14 cellular contexts compared by ENCODE assay signal in the genomic region with DNA sequence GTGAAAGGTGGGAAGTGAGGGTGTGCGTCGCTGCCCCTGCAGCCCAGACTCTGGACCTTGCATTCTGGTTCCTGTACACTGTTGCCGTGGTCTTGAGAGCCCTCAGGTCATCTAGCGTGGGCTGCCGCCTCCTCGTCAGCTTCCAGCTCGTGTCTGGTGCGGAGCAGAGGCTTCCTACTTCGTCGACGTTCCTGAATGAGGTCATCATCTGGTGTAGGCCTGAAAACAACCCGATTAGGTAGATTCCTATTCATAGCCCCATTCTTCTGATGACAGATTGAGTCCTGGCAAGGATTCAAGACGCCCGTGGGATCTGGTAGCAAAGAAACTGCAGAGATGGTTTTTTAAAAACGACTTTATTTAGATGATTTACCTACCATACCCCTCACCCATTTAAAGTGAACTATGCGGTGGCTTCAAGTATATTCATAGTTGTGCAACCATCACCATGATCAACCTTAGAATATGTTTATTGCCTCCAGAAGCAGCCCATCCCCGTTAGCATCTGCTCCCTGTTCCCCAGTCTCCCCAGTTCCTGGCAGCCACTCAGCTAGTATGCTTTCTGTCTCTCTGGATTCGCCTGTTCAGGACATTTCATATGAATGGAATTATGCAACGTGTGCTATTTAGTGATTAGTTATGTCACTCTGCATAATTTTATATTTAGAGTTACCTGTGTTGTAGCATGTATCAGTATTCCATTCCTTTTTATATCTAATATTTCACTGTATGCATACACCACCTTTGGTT. TPM values are rescaled to one million over a fixed set of nuclear protein-coding genes. Genes with fewer than 3 reads are reported as not detected.
DNase-seq lines count a peak whose midpoint lies in the region; ATAC-seq, FAIRE-seq and TF ChIP-seq lines count a peak whose summit lies in the region.
"Had no signal": no experiment of that assay in that cellular context is flagged by ENCODE, and none has a peak within 500 bp of the region (broad histone marks: within the 10 kb centered on the region; RNA-seq: fewer than 3 reads in every experiment).

No MANE protein-coding gene starts in this region.

- intact Hi-C loops in left cardiac atrium (cut with DNase I): no loop called here
- intact Hi-C loops in heart right ventricle (cut with DNase I): loop anchor here in 1 of 10 donors (10.0 kb wide), 1 partner anchor 76 kb away; a partner anchor contains a TSS
- intact Hi-C loops in uterus (cut with DNase I; ENCODE audit: low total_unique reads): no loop called here

- no peak overlapping the region for H3K23ac ChIP-seq in mesendoderm (ENCODE audit: low read length)

- TF ChIP-seq POLR2A in uterus (IDR thresholded peaks at IDR 0.05): no peak
- TF ChIP-seq POLR2A in GM12892 (IDR thresholded peaks at IDR 0.05; ENCODE audit: low read depth, low read length): no peak

- H3K18ac ChIP-seq in mesendoderm (ENCODE audit: low read length): no peak overlapping the region

- H3K36me3 Mint-ChIP-seq in central memory CD8-positive, alpha-beta T cell (ENCODE audit: insufficient read depth): peaks cover 15% of the 10 kb centered on the region

- TF ChIP-seq CTCF in heart right ventricle (IDR thresholded peaks at IDR 0.05) (no peak), uterus (IDR thresholded peaks at IDR 0.05) (no peak)

- no peak overlapping the region for H2BK5ac ChIP-seq in mesendoderm (ENCODE audit: low read length)

- H3K27me3 Mint-ChIP-seq in central memory CD8-positive, alpha-beta T cell: no peaks in the 10 kb centered on the region
- H3K27me3 Mint-ChIP-seq: activated naive CD8-positive, alpha-beta T cell treated with anti-CD3 and anti-CD28 coated beads, Interleukin-2, amount 10 ng/mL, durations not matched to agents 7 days and 5 days had no signal

- WGBS in heart right ventricle, 2 donors: 71 to 77% methylated on average over 19 of the region's 19 CpGs
- WGBS in mesendoderm (ENCODE audit: extremely low coverage, insufficient coverage, low lambda C conversion rate): no CpG with 5 or more reads among the region's 19 CpGs

- DNase-seq in left cardiac atrium (peak; percentile 5), heart right ventricle (no peak), mesendoderm (no peak), uterus (no peak), GM12892 (ENCODE audit: insufficient read length) (no peak), LoVo (ENCODE audit: low spot score) (no peak)
- DNase-seq in central memory CD8-positive, alpha-beta T cell (ENCODE audit: low spot score in 2 of 2): no peak
- no peak for DNase-seq in effector memory CD4-positive, alpha-beta T cell
- DNase-seq: activated naive CD8-positive, alpha-beta T cell treated with anti-CD3 and anti-CD28 coated beads, Interleukin-2, amount 10 ng/mL, durations not matched to agents 7 days and 5 days; DMS153; spleen had no signal

- ATAC-seq in left cardiac atrium (no peak), heart right ventricle (no peak)
- no peak for ATAC-seq in central memory CD8-positive, alpha-beta T cell (replicated peaks; ENCODE audit: extremely low read depth, poor library complexity, severe bottlenecking)

- H3K27ac ChIP-seq in heart right ventricle (peak overlapping the region in 3 of 10 donors; percentile 14 to 39 (median 21)), mesendoderm (ENCODE audit: low read depth, low read length) (no peak overlapping the region), uterus (peak overlapping the region; percentile 36 to 37)
- H3K27ac ChIP-seq in effector memory CD4-positive, alpha-beta T cell (ENCODE audit: insufficient read depth, low read length, poor library complexity, severe bottlenecking): no peak overlapping the region
- H3K27ac ChIP-seq: ovary had no signal

- H3K4me1 Mint-ChIP-seq in central memory CD8-positive, alpha-beta T cell: peaks cover 52% of the 10 kb centered on the region

- H4K8ac ChIP-seq in mesendoderm (ENCODE audit: low read depth, low read length): no peak overlapping the region

- H3K27me3 ChIP-seq in heart right ventricle (no peaks in the 10 kb centered on the region), mesendoderm (ENCODE audit: insufficient read depth, low read length, poor library complexity) (no peaks in the 10 kb centered on the region), uterus (no peaks in the 10 kb centered on the region)
- H3K27me3 ChIP-seq in effector memory CD4-positive, alpha-beta T cell (replicated peaks; ENCODE audit: control insufficient read depth, insufficient read depth, low read length, poor library complexity, severe bottlenecking): no peaks in the 10 kb centered on the region
- H3K27me3 ChIP-seq: ovary, spleen had no signal

- no peak overlapping the region for H3K4me3 Mint-ChIP-seq in central memory CD8-positive, alpha-beta T cell
- H3K4me3 Mint-ChIP-seq: activated naive CD8-positive, alpha-beta T cell treated with anti-CD3 and anti-CD28 coated beads, Interleukin-2, amount 10 ng/mL, durations not matched to agents 7 days and 5 days had no signal

- H3K27ac Mint-ChIP-seq in central memory CD8-positive, alpha-beta T cell (ENCODE audit: low read depth): peak overlapping the region; percentile 72

- no peak for FAIRE-seq in GM12892 (lab: Jason Lieb, UNC)
- FAIRE-seq: colon had no signal

- H3K79me1 ChIP-seq in mesendoderm (ENCODE audit: low read length): peaks cover 41% of the 10 kb centered on the region

- H3K36me3 ChIP-seq in heart right ventricle (peaks cover 0 to 73% (median 6%) of the 10 kb centered on the region in 9 donors), mesendoderm (ENCODE audit: control insufficient read depth, insufficient read depth, low read length) (peaks cover 2% of the 10 kb centered on the region), uterus (no peaks in the 10 kb centered on the region)
- H3K36me3 ChIP-seq in effector memory CD4-positive, alpha-beta T cell (ENCODE audit: control insufficient read depth, insufficient read depth, low read length): peaks cover 36% of the 10 kb centered on the region
- H3K36me3 ChIP-seq: ovary had no signal

- H3K4me2 ChIP-seq in mesendoderm (ENCODE audit: low read length): no peak overlapping the region

- peaks cover 57% of the 10 kb centered on the region for H3K79me2 ChIP-seq in mesendoderm (ENCODE audit: control insufficient read depth, insufficient read depth, low read length)

- H3K9me3 ChIP-seq in heart right ventricle (no peaks in the 10 kb centered on the region), uterus (no peaks in the 10 kb centered on the region)
- H3K9me3 ChIP-seq in effector memory CD4-positive, alpha-beta T cell (ENCODE audit: control insufficient read depth, low read length): no peaks in the 10 kb centered on the region
- H3K9me3 ChIP-seq: ovary, spleen had no signal

- no peak overlapping the region for H4K5ac ChIP-seq in mesendoderm (ENCODE audit: low read length)

- H3K9me3 Mint-ChIP-seq in central memory CD8-positive, alpha-beta T cell: no peaks in the 10 kb centered on the region
- H3K9me3 Mint-ChIP-seq: activated naive CD8-positive, alpha-beta T cell treated with anti-CD3 and anti-CD28 coated beads, Interleukin-2, amount 10 ng/mL, durations not matched to agents 7 days and 5 days had no signal

- peaks cover 2 to 38% (median 21%) of the 10 kb centered on the region in 9 donors for H3K4me1 ChIP-seq in heart right ventricle
- H3K4me1 ChIP-seq in mesendoderm (ENCODE audit: control insufficient read depth, low read depth, low read length): no peaks in the 10 kb centered on the region
- no peaks in the 10 kb centered on the region for H3K4me1 ChIP-seq in uterus
- H3K4me1 ChIP-seq in effector memory CD4-positive, alpha-beta T cell (ENCODE audit: control insufficient read depth, insufficient read depth, low read length, poor library complexity, severe bottlenecking): peaks cover 3% of the 10 kb centered on the region

- no peak overlapping the region for H2BK15ac ChIP-seq in mesendoderm (replicated peaks; ENCODE audit: low read depth)

- peak overlapping the region; percentile 25 for H3K56ac ChIP-seq in mesendoderm (ENCODE audit: low read length)

- H3K4ac ChIP-seq in mesendoderm (ENCODE audit: low read depth, low read length): no peak overlapping the region

- H2AK5ac ChIP-seq in mesendoderm (ENCODE audit: low read length): no peak overlapping the region

- H3K9ac ChIP-seq in mesendoderm (ENCODE audit: low read length): no peak overlapping the region

- H3K4me3 ChIP-seq in heart right ventricle (no peak overlapping the region), mesendoderm (ENCODE audit: low read length) (no peak overlapping the region), uterus (no peak overlapping the region)
- no peak overlapping the region for H3K4me3 ChIP-seq in effector memory CD4-positive, alpha-beta T cell (ENCODE audit: insufficient read depth, low read depth, low read length, poor library complexity, severe bottlenecking)
- H3K4me3 ChIP-seq: lung, ovary, spleen had no signal

- no peak overlapping the region for H2BK120ac ChIP-seq in mesendoderm (ENCODE audit: low read depth, low read length)

RNA-seq across cellular contexts. Expression of a gene that starts 13.8 kb away (rescaled TPM):
- 10 to 100 TPM; 23.7 to 27.0 TPM for total RNA-seq in left cardiac atrium
- 10 to 100 TPM; 24.7 to 33.9 (median 27.8) TPM for total RNA-seq in heart right ventricle
- polyA plus RNA-seq in heart right ventricle: 10 to 100 TPM; 22.1 to 43.4 TPM
- 22.1 TPM for polyA plus RNA-seq in mesendoderm (2013, experiment 1 of 2)
- polyA plus RNA-seq in mesendoderm (2013, experiment 2 of 2): 22.1 TPM
- 10 to 100 TPM; 26.0 to 37.9 (median 35.4) TPM for total RNA-seq in uterus
- polyA plus RNA-seq in GM12892 (2012; ENCODE audit: missing spikeins): 20.7 TPM

Comparison
In these comparisons a context has a peak if more than half of its experiments do, and no peak if none do; other contexts are left out.
1. H3K27ac ChIP-seq: peak in uterus (2 of 2); none in mesendoderm (single experiment) and effector memory CD4-positive, alpha-beta T cell (single experiment).